In genomic region chr1:201598973-201599372, GRCh38 we compare ENCODE assay signal across 26 cellular contexts.
DNase-seq lines count a peak whose midpoint lies in the region; ATAC-seq, FAIRE-seq and TF ChIP-seq lines count a peak whose summit lies in the region.
"Had no signal": no experiment of that assay in that cellular context is flagged by ENCODE, and none has a peak within 500 bp of the region (broad histone marks: within the 10 kb centered on the region; RNA-seq: fewer than 3 reads in every experiment).

No MANE protein-coding gene starts in this region.

- peak overlapping the region; percentile 75 for H3K27ac ChIP-seq in left ventricle myocardium inferior (replicated peaks)
- H3K27ac ChIP-seq in body of pancreas, result peak overlapping the region; percentile 73 to 90 (median 85)
- peak overlapping the region; percentile 57 to 91 (median 76) for H3K27ac ChIP-seq in pancreas
- H3K27ac ChIP-seq in uterus, result peak overlapping the region; percentile 70 to 81
- H3K27ac ChIP-seq: epithelial cell of prostate had no signal

- no peaks in the 10 kb centered on the region for H3K4me1 Mint-ChIP-seq in activated naive CD8-positive, alpha-beta T cell treated with anti-CD3 and anti-CD28 coated beads for 36 hours
- H3K4me1 Mint-ChIP-seq: activated CD4-positive, alpha-beta T cell treated with anti-CD3 and anti-CD28 coated beads, Interleukin-2, amount 10 ng/mL, durations not matched to agents 24 days and 14 days had no signal

- no peak for FAIRE-seq in pancreas (lab: Jason Lieb, UNC)
- FAIRE-seq: bronchial epithelial cell had no signal

- 40 to 58% methylated on average over 1 of the region's 1 CpG for WGBS in body of pancreas, 2 donors
- 25 to 40% methylated on average over 1 of the region's 1 CpG for WGBS in pancreas, 2 donors

- DNase-seq in left ventricle myocardium inferior, result no peak
- no peak for DNase-seq in left ventricle myocardium superior
- no peak for DNase-seq in body of pancreas
- no peak for DNase-seq in pancreas
- DNase-seq in uterus, result no peak
- no peak for DNase-seq in activated naive CD8-positive, alpha-beta T cell treated with anti-CD3 and anti-CD28 coated beads for 36 hours
- no peak for DNase-seq in NCI-H1694 (lab: John Stamatoyannopoulos, UW)
- no peak for DNase-seq in medulla oblongata (ENCODE audit: extremely low spot score)
- DNase-seq: ACHN; activated CD4-positive, alpha-beta T cell treated with anti-CD3 and anti-CD28 coated beads, Interleukin-2, amount 10 ng/mL, durations not matched to agents 24 days and 14 days; anterior cingulate cortex; BE2C; GDM1; H7; MM.1S; naive B cell; NCI-H2081 treated with DMSO at 0.1 percent for 48 hours; NCI-H2227 treated with DMSO at 0.1 percent for 48 hours; NCI-H526; stimulated activated naive B cell treated with anti-CD40 and anti-IgM and Interleukin-4, amounts not matched to agents 10 μg/mL and 1 μg/mL and 100 μg/mL, for 72 hours; T-cell had no signal

- intact Hi-C loops in left ventricle myocardium inferior (cut with micrococcal nuclease) (no loop called here), left ventricle myocardium superior (cut with micrococcal nuclease) (no loop called here), body of pancreas (cut with DNase I) (no loop called here), pancreas (cut with DNase I) (no loop called here), uterus (cut with DNase I; ENCODE audit: low total_unique reads) (no loop called here)

- H3K27me3 ChIP-seq in left ventricle myocardium inferior (ENCODE audit: low read depth) (no peaks in the 10 kb centered on the region), body of pancreas (no peaks in the 10 kb centered on the region), pancreas (no peaks in the 10 kb centered on the region), uterus (no peaks in the 10 kb centered on the region)
- H3K27me3 ChIP-seq: BE2C, vagina had no signal

- H3K27ac Mint-ChIP-seq in activated naive CD8-positive, alpha-beta T cell treated with anti-CD3 and anti-CD28 coated beads for 36 hours, result no peak overlapping the region
- H3K27ac Mint-ChIP-seq: activated CD4-positive, alpha-beta T cell treated with anti-CD3 and anti-CD28 coated beads, Interleukin-2, amount 10 ng/mL, durations not matched to agents 24 days and 14 days; activated naive CD4-positive, alpha-beta T cell treated with anti-CD3 and anti-CD28 coated beads, Interleukin-2, amount 50 U/mL, for 72 hours; naive B cell; stimulated activated naive B cell treated with anti-CD40 and anti-IgM and Interleukin-4, amounts not matched to agents 10 μg/mL and 1 μg/mL and 100 μg/mL, for 72 hours; T-cell; WTC11 had no signal

- no peaks in the 10 kb centered on the region for H3K9me3 Mint-ChIP-seq in activated naive CD8-positive, alpha-beta T cell treated with anti-CD3 and anti-CD28 coated beads for 36 hours
- H3K9me3 Mint-ChIP-seq: activated CD4-positive, alpha-beta T cell treated with anti-CD3 and anti-CD28 coated beads, Interleukin-2, amount 10 ng/mL, durations not matched to agents 24 days and 14 days; activated naive CD4-positive, alpha-beta T cell treated with anti-CD3 and anti-CD28 coated beads, Interleukin-2, amount 50 U/mL, for 72 hours; stimulated activated naive B cell treated with anti-CD40 and anti-IgM and Interleukin-4, amounts not matched to agents 10 μg/mL and 1 μg/mL and 100 μg/mL, for 72 hours; T-cell; WTC11 had no signal

- TF ChIP-seq POLR2A in body of pancreas (IDR thresholded peaks at IDR 0.05) (no peak), uterus (IDR thresholded peaks at IDR 0.05) (no peak)

- ATAC-seq in left ventricle myocardium superior (no peak), body of pancreas (no peak), pancreas (no peak)
- ATAC-seq: activated naive CD4-positive, alpha-beta T cell treated with anti-CD3 and anti-CD28 coated beads, Interleukin-2, amount 50 U/mL, for 72 hours; stimulated activated naive B cell treated with anti-CD40 and anti-IgM and Interleukin-4, amounts not matched to agents 10 μg/mL and 1 μg/mL and 100 μg/mL, for 72 hours; T-cell; WTC11 had no signal

- H3K4me3 Mint-ChIP-seq in activated naive CD8-positive, alpha-beta T cell treated with anti-CD3 and anti-CD28 coated beads for 36 hours, result no peak overlapping the region
- H3K4me3 Mint-ChIP-seq: activated CD4-positive, alpha-beta T cell treated with anti-CD3 and anti-CD28 coated beads, Interleukin-2, amount 10 ng/mL, durations not matched to agents 24 days and 14 days; naive B cell; stimulated activated naive B cell treated with anti-CD40 and anti-IgM and Interleukin-4, amounts not matched to agents 10 μg/mL and 1 μg/mL and 100 μg/mL, for 72 hours; T-cell; WTC11 had no signal

- H3K4me3 ChIP-seq in left ventricle myocardium inferior (no peak overlapping the region), body of pancreas (no peak overlapping the region), pancreas (no peak overlapping the region), uterus (no peak overlapping the region)
- H3K4me3 ChIP-seq: vagina had no signal

- no peaks in the 10 kb centered on the region for H3K27me3 Mint-ChIP-seq in activated naive CD8-positive, alpha-beta T cell treated with anti-CD3 and anti-CD28 coated beads for 36 hours
- H3K27me3 Mint-ChIP-seq: activated CD4-positive, alpha-beta T cell treated with anti-CD3 and anti-CD28 coated beads, Interleukin-2, amount 10 ng/mL, durations not matched to agents 24 days and 14 days had no signal

- H3K4me1 ChIP-seq in left ventricle myocardium inferior, result peaks cover 51% of the 10 kb centered on the region
- peaks cover 36% of the 10 kb centered on the region for H3K4me1 ChIP-seq in body of pancreas
- peaks cover 13 to 32% (median 13%) of the 10 kb centered on the region in 3 donors for H3K4me1 ChIP-seq in pancreas
- H3K4me1 ChIP-seq in uterus, result peaks cover 0 to 9% of the 10 kb centered on the region in 2 donors

- TF ChIP-seq CTCF in left ventricle myocardium inferior (IDR thresholded peaks at IDR 0.05; ENCODE audit: borderline replicate concordance), result no peak
- TF ChIP-seq CTCF in body of pancreas (IDR thresholded peaks at IDR 0.05), result no peak
- TF ChIP-seq CTCF in pancreas (IDR thresholded peaks at IDR 0.05), result no peak
- no peak for TF ChIP-seq CTCF in uterus (IDR thresholded peaks at IDR 0.05)

- H3K36me3 Mint-ChIP-seq in activated naive CD8-positive, alpha-beta T cell treated with anti-CD3 and anti-CD28 coated beads for 36 hours, result no peaks in the 10 kb centered on the region
- H3K36me3 Mint-ChIP-seq: activated naive CD4-positive, alpha-beta T cell treated with anti-CD3 and anti-CD28 coated beads, Interleukin-2, amount 50 U/mL, for 72 hours; naive B cell; stimulated activated naive B cell treated with anti-CD40 and anti-IgM and Interleukin-4, amounts not matched to agents 10 μg/mL and 1 μg/mL and 100 μg/mL, for 72 hours; T-cell; WTC11 had no signal

- H3K36me3 ChIP-seq in left ventricle myocardium inferior (no peaks in the 10 kb centered on the region), body of pancreas (replicated peaks in 1 of 2; ENCODE audit: insufficient read depth in 1 of 2, low read depth in 2 of 2) (no peaks in the 10 kb centered on the region), pancreas (no peaks in the 10 kb centered on the region), uterus (no peaks in the 10 kb centered on the region)
- H3K36me3 ChIP-seq: BE2C, vagina had no signal

- H3K9me3 ChIP-seq in left ventricle myocardium inferior (replicated peaks), result no peaks in the 10 kb centered on the region
- no peaks in the 10 kb centered on the region for H3K9me3 ChIP-seq in body of pancreas
- H3K9me3 ChIP-seq in pancreas, result no peaks in the 10 kb centered on the region
- no peaks in the 10 kb centered on the region for H3K9me3 ChIP-seq in uterus
- H3K9me3 ChIP-seq: BE2C, vagina had no signal
